ENCODE assay signal across 16 cellular contexts in the genomic region with DNA sequence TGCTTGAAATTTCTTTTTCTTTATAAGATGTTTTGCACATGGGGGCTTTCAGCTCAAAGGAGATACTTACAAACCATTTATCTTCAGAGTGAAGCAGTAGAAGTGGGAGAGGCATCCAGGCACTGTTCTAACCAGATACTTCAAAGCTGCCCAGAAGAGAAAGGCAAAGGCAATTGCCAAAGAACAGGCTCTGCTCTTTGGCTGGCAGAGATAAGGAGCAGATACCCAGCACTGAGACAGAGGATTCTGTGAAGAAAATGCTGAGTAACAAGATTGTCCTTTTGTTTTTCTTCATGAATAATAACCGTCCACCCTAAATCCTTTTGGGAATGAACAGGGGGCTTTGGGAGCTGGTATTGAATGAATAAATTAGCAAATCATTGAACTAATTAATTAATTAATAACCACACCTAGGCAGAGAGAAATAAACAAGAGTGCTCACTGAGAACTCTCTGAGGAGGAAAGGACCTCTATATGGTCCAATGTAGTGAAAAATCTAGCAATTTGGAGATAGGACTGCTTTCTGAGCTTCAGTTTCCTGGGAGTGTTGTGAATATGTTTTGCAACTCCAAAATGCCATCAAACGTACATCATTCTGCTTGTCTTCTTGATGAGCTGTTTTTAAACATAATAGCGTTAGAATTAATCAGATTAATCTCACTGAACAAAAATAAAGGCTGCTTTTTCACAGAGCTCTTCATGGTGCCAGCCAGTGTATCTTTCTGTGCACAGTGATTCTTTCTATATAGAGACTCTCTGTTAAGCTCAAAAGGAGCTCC.
DNase-seq lines count a peak whose midpoint lies in the region; ATAC-seq, FAIRE-seq and TF ChIP-seq lines count a peak whose summit lies in the region.
"Had no signal": no experiment of that assay in that cellular context is flagged by ENCODE, and none has a peak within 500 bp of the region (broad histone marks: within the 10 kb centered on the region; RNA-seq: fewer than 3 reads in every experiment).

No MANE protein-coding gene starts in this region.

- no peaks in the 10 kb centered on the region for H3K27me3 Mint-ChIP-seq in MCF 10A (ENCODE audit: insufficient read depth, unreplicated experiment)
- H3K27me3 Mint-ChIP-seq in naive thymus-derived CD4-positive, alpha-beta T cell = no peaks in the 10 kb centered on the region

- H3K79me2 ChIP-seq in OCI-LY1 (ENCODE audit: insufficient read depth, low read length) = no peaks in the 10 kb centered on the region

- no peak for ATAC-seq in naive thymus-derived CD4-positive, alpha-beta T cell
- ATAC-seq: Panc1, psoas muscle had no signal

- POLR2A ChIA-PET in MCF 10A (lab: Yijun Ruan, JAX) = interaction anchor here (0.7 to 2.5 kb wide), 16 partner anchors 20 to 1283 kb away, joined by 3 to 10 read pairs (median 4); a partner anchor contains a TSS
- POLR2A ChIA-PET in naive thymus-derived CD4-positive, alpha-beta T cell (lab: Charles Lee) = interaction anchor here (0.6 to 7.7 kb wide), 17 partner anchors 9 to 429 kb away, joined by 3 to 94 read pairs (median 4); no protein-coding TSS in a partner anchor

- no peaks in the 10 kb centered on the region for H3K27me3 ChIP-seq in OCI-LY1 (ENCODE audit: insufficient read depth, low read length)
- H3K27me3 ChIP-seq in naive thymus-derived CD4-positive, alpha-beta T cell (ENCODE audit: control insufficient read depth in 2 of 2, insufficient read depth in 2 of 2, low read length in 2 of 2) = no peaks in the 10 kb centered on the region

- CTCF ChIA-PET in MCF 10A (lab: Yijun Ruan, JAX) = interaction anchor here (0.8 to 1.4 kb wide), 6 partner anchors 11 to 239 kb away, joined by 3 to 4 read pairs (median 4); no protein-coding TSS in a partner anchor
- CTCF ChIA-PET in naive thymus-derived CD4-positive, alpha-beta T cell (lab: Charles Lee) = interaction anchor here (0.7 to 1.5 kb wide), 6 partner anchors 12 to 251 kb away, joined by 3 to 6 read pairs (median 3); no protein-coding TSS in a partner anchor

- H3K27ac ChIP-seq in OCI-LY1 (ENCODE audit: low read depth, low read length, poor library complexity, severe bottlenecking) = peak overlapping the region; percentile 84
- no peak overlapping the region for H3K27ac ChIP-seq in naive thymus-derived CD4-positive, alpha-beta T cell (ENCODE audit: low read depth, low read length)
- H3K27ac ChIP-seq: KMS-11, psoas muscle had no signal

- H3K36me3 ChIP-seq in OCI-LY1 (ENCODE audit: insufficient read depth, low read length) = peaks cover 6% of the 10 kb centered on the region; the same call in 1 of the 2 replicates
- H3K36me3 ChIP-seq in naive thymus-derived CD4-positive, alpha-beta T cell (ENCODE audit: control insufficient read depth in 2 of 3, insufficient read depth in 3 of 3, low read length in 3 of 3) = no peaks in the 10 kb centered on the region

- H3K4me1 Mint-ChIP-seq in MCF 10A (ENCODE audit: insufficient read depth, unreplicated experiment) = peaks cover 70% of the 10 kb centered on the region
- peaks cover 57 to 99% (median 97%) of the 10 kb centered on the region in 7 donors for H3K4me1 Mint-ChIP-seq in naive thymus-derived CD4-positive, alpha-beta T cell

- no peak overlapping the region for H3K4me3 ChIP-seq in OCI-LY1 (ENCODE audit: low read depth, low read length, poor library complexity, severe bottlenecking)
- no peak overlapping the region for H3K4me3 ChIP-seq in naive thymus-derived CD4-positive, alpha-beta T cell (ENCODE audit: low read length)
- H3K4me3 ChIP-seq: psoas muscle had no signal

- no peak for FAIRE-seq in urothelium cell line (lab: Jason Lieb, UNC)

- no peaks in the 10 kb centered on the region for H4K20me1 ChIP-seq in OCI-LY1 (ENCODE audit: insufficient read depth, low read length)

- peaks cover 5% of the 10 kb centered on the region; the same call in 1 of the 2 replicates for H3K9me3 ChIP-seq in OCI-LY1 (ENCODE audit: low read length)
- no peaks in the 10 kb centered on the region for H3K9me3 ChIP-seq in naive thymus-derived CD4-positive, alpha-beta T cell (ENCODE audit: control insufficient read depth in 2 of 3, low read length in 3 of 3)
- H3K9me3 ChIP-seq: psoas muscle had no signal

- H3K9me2 ChIP-seq in OCI-LY1 (ENCODE audit: low read depth, low read length) = no peaks in the 10 kb centered on the region

- no peaks in the 10 kb centered on the region for H3K36me3 Mint-ChIP-seq in MCF 10A (ENCODE audit: insufficient read depth, unreplicated experiment)
- peaks cover 0 to 19% (median 4%) of the 10 kb centered on the region in 5 donors for H3K36me3 Mint-ChIP-seq in naive thymus-derived CD4-positive, alpha-beta T cell

- no peak overlapping the region for H3K4me3 Mint-ChIP-seq in MCF 10A (ENCODE audit: unreplicated experiment)
- peak overlapping the region in 5 of 10 donors; percentile 48 to 80 (median 56) for H3K4me3 Mint-ChIP-seq in naive thymus-derived CD4-positive, alpha-beta T cell

- peak overlapping the region; percentile 6; the same call in 1 of the 2 replicates for H3K4me2 ChIP-seq in OCI-LY1 (ENCODE audit: low read length)
- H3K4me2 ChIP-seq: KMS-11 had no signal

- no peak for TF ChIP-seq CTCF in OCI-LY1 (IDR thresholded peaks at IDR 0.05; ENCODE audit: low read length)
- no peak for TF ChIP-seq CTCF in MCF 10A (IDR thresholded peaks at IDR 0.05; ENCODE audit: unreplicated experiment)

- H3K9me3 Mint-ChIP-seq in MCF 10A (ENCODE audit: unreplicated experiment) = peaks cover 19% of the 10 kb centered on the region
- H3K9me3 Mint-ChIP-seq in naive thymus-derived CD4-positive, alpha-beta T cell = peaks cover 0 to 6% (median 3%) of the 10 kb centered on the region in 11 donors

- intact Hi-C loops in MCF 10A (cut with micrococcal nuclease) = no loop called here
- intact Hi-C loops in naive thymus-derived CD4-positive, alpha-beta T cell (cut with micrococcal nuclease) = loop anchor here in 1 of 2 donors (2.0 kb wide), 1 partner anchor 14 kb away; no protein-coding TSS in a partner anchor

- peak overlapping the region; percentile 20 for H3K9ac ChIP-seq in OCI-LY1 (ENCODE audit: low read length)
- H3K9ac ChIP-seq: KMS-11 had no signal

- H2AFZ ChIP-seq in OCI-LY1 (ENCODE audit: low read length) = no peak overlapping the region

- no peaks in the 10 kb centered on the region for H3F3A ChIP-seq in OCI-LY1 (ENCODE audit: insufficient read depth, low read length)

- BruUV-seq in MCF 10A (replicated peaks; lab: Mats Ljungman, UMichigan) = no TSS peak

- H3K27ac Mint-ChIP-seq in MCF 10A (ENCODE audit: low read depth, unreplicated experiment) = peak overlapping the region; percentile 87
- peak overlapping the region in 8 of 9 donors; percentile 59 to 92 (median 82) for H3K27ac Mint-ChIP-seq in naive thymus-derived CD4-positive, alpha-beta T cell

- peaks cover 92% of the 10 kb centered on the region for H3K4me1 ChIP-seq in OCI-LY1 (ENCODE audit: insufficient read depth, low read length, severe bottlenecking)
- H3K4me1 ChIP-seq in naive thymus-derived CD4-positive, alpha-beta T cell (ENCODE audit: control insufficient read depth in 2 of 2, insufficient read depth in 2 of 2, low read length in 2 of 2) = peaks cover 23 to 92% of the 10 kb centered on the region in 2 donors
- H3K4me1 ChIP-seq: psoas muscle had no signal

- peak; percentile 60 for DNase-seq in EH (ENCODE audit: low read depth)
- DNase-seq in MCF 10A (ENCODE audit: unreplicated experiment) = peak; percentile 30
- no peak for DNase-seq in naive thymus-derived CD4-positive, alpha-beta T cell
- DNase-seq in cerebellum (ENCODE audit: low spot score) = no peak
- no peak for DNase-seq in NCI-H774 (lab: John Stamatoyannopoulos, UW)
- DNase-seq in NCI-H2227 (lab: John Stamatoyannopoulos, UW; ENCODE audit: unreplicated experiment) = no peak
- DNase-seq in urothelium cell line (ENCODE audit: low spot score) = no peak
- DNase-seq: activated T-cell treated with anti-CD3 and anti-CD28 coated beads, Interleukin-2, amount 50 U/mL, for 1 hour; DMS 273 treated with DMSO at 0.1 percent for 48 hours; glutamatergic neuron; psoas muscle; stimulated activated CD4-positive, alpha-beta T cell treated with anti-CD3 and anti-CD28 coated beads, Interleukin-4, amount 100 ng/mL, for 4 hours; substantia nigra had no signal

Comparison
In these comparisons a context has a peak if more than half of its experiments do, and no peak if none do; other contexts are left out.
1. DNase-seq: peak in EH (single experiment) and MCF 10A (single experiment); none in naive thymus-derived CD4-positive, alpha-beta T cell (0 of 9), cerebellum (single experiment), NCI-H774 (single experiment), NCI-H2227 (single experiment) and urothelium cell line (single experiment).